In the genomic region with DNA sequence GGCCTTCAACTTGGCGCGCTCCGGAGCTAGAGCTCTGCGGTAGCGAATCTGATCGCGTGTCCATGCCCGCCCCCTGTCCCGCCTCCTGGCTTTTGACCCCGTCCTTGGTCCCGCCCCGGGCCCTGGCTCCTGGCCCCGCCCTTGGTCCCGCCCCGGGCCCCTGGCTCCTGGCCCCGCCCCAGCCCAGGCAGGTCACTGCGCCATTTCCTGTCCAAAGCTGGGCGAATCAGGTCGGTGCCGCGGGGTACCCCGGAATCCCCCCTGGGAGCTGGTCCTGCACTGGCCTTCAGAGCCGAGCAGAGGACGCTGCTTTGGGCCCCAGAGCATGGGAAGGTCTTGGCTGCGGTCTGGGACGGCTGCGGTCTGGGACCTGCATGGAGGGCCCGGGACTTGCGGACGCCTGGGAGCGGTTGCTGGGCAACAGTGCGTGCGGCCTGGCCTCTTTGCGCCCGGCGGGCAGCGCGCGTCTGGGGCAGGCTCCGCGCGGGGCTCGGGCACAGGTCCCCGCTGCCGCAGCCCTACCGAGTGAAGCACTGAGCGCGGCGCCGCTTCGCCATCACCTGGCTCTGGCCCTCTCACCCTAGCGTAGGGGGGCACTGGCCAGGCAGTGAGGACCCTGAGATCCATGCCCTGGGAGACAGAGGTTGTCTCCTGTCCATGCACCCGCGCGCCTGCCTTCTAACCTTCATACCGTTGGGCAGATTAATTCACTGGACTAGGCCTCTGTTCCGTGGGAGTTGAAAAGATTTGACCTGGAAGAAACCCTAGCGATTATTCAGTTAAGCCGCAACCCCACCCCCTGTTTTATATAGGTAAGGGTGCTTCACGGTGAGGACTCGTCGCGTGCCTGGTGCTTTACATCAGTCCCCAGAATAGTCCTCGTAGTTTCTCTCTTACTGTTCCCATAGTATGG, we compare ENCODE assay signal across 8 cellular contexts. TPM values are rescaled to one million over a fixed set of nuclear protein-coding genes. Genes with fewer than 3 reads are reported as not detected.
A peak's percentile ranks its signal among the peaks of the same experiment; 100 is the strongest.
DNase-seq lines count a peak whose midpoint lies in the region; ATAC-seq and TF ChIP-seq lines count a peak whose summit lies in the region.

A gene with protein sequence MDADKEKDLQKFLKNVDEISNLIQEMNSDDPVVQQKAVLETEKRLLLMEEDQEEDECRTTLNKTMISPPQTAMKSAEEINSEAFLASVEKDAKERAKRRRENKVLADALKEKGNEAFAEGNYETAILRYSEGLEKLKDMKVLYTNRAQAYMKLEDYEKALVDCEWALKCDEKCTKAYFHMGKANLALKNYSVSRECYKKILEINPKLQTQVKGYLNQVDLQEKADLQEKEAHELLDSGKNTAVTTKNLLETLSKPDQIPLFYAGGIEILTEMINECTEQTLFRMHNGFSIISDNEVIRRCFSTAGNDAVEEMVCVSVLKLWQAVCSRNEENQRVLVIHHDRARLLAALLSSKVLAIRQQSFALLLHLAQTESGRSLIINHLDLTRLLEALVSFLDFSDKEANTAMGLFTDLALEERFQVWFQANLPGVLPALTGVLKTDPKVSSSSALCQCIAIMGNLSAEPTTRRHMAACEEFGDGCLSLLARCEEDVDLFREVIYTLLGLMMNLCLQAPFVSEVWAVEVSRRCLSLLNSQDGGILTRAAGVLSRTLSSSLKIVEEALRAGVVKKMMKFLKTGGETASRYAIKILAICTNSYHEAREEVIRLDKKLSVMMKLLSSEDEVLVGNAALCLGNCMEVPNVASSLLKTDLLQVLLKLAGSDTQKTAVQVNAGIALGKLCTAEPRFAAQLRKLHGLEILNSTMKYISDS (plus strand): TSS at position 195 of the 913 bp plus-strand sequence. CDS start 1,675 bp downstream, outside the sequence.

- H3K36me3 Mint-ChIP-seq in activated CD4-positive, alpha-beta T cell treated with anti-CD3 and anti-CD28 coated beads, Interleukin-2, amount 10 ng/mL, durations not matched to agents 24 days and 14 days (ENCODE audit: low read depth): peaks cover 6% of the 10 kb centered on the region

- peak within 1 kb of the TSS; percentile 75 to 86 for H3K27ac ChIP-seq in coronary artery

- intact Hi-C loops in activated CD4-positive, alpha-beta T cell treated with anti-CD3 and anti-CD28 coated beads, Interleukin-2, amount 10 ng/mL, durations not matched to agents 24 days and 14 days (cut with micrococcal nuclease): loop anchor here (1.0 to 2.0 kb wide), 3 partner anchors 459 to 1088 kb away; a partner anchor contains a TSS

- H3K9me3 Mint-ChIP-seq in activated CD4-positive, alpha-beta T cell treated with anti-CD3 and anti-CD28 coated beads, Interleukin-2, amount 10 ng/mL, durations not matched to agents 24 days and 14 days: no peaks in the 10 kb centered on the region

- no peaks in the 10 kb centered on the region for H3K27me3 Mint-ChIP-seq in activated CD4-positive, alpha-beta T cell treated with anti-CD3 and anti-CD28 coated beads, Interleukin-2, amount 10 ng/mL, durations not matched to agents 24 days and 14 days

- peaks cover 14% of the 10 kb centered on the region for H3K4me1 Mint-ChIP-seq in activated CD4-positive, alpha-beta T cell treated with anti-CD3 and anti-CD28 coated beads, Interleukin-2, amount 10 ng/mL, durations not matched to agents 24 days and 14 days

- DNase-seq in NCI-H2107 treated with DMSO at 0.1 percent for 48 hours (lab: John Stamatoyannopoulos, UW; ENCODE audit: unreplicated experiment) (peak; percentile 17), NCI-H2107 (lab: John Stamatoyannopoulos, UW) (no peak), NCI-H446 (lab: John Stamatoyannopoulos, UW) (peak; percentile 43 to 89), coronary artery (ENCODE audit: low spot score) (peak; percentile 95), left lobe of liver (ENCODE audit: low spot score) (peak; percentile 98)
- DNase-seq in activated CD4-positive, alpha-beta T cell treated with anti-CD3 and anti-CD28 coated beads, Interleukin-2, amount 10 ng/mL, durations not matched to agents 24 days and 14 days: peak; percentile 98
- peak; percentile 92 for DNase-seq in stimulated activated CD4-positive, alpha-beta T cell treated with anti-CD3 and anti-CD28 coated beads, Interleukin-1b, Interleukin-23, amount 100 ng/mL, for 48 hours

- H3K4me3 ChIP-seq in coronary artery: peak within 1 kb of the TSS; percentile 77

- H3K27ac Mint-ChIP-seq in activated CD4-positive, alpha-beta T cell treated with anti-CD3 and anti-CD28 coated beads, Interleukin-2, amount 10 ng/mL, durations not matched to agents 24 days and 14 days: peak within 1 kb of the TSS; percentile 74

- TF ChIP-seq CTCF in coronary artery (IDR thresholded peaks at IDR 0.05): no peak

- peak; percentile 85 for ATAC-seq in HG03060 (IDR thresholded peaks at IDR 0.05; ENCODE audit: low read depth, unreplicated experiment)
- peak; percentile 98 for ATAC-seq in left lobe of liver

- peak within 1 kb of the TSS; percentile 82 for H3K4me3 Mint-ChIP-seq in activated CD4-positive, alpha-beta T cell treated with anti-CD3 and anti-CD28 coated beads, Interleukin-2, amount 10 ng/mL, durations not matched to agents 24 days and 14 days

RNA-seq across cellular contexts. Expression of the gene that starts here (rescaled TPM):
- 5.3 and 9.2 TPM in 2 replicates for total RNA-seq in activated CD4-positive, alpha-beta T cell treated with anti-CD3 and anti-CD28 coated beads, Interleukin-2, amount 10 ng/mL, durations not matched to agents 24 days and 14 days
- total RNA-seq in left lobe of liver: 5.8 TPM
